ENCODE assay signal across 8 cellular contexts in the genomic region with DNA sequence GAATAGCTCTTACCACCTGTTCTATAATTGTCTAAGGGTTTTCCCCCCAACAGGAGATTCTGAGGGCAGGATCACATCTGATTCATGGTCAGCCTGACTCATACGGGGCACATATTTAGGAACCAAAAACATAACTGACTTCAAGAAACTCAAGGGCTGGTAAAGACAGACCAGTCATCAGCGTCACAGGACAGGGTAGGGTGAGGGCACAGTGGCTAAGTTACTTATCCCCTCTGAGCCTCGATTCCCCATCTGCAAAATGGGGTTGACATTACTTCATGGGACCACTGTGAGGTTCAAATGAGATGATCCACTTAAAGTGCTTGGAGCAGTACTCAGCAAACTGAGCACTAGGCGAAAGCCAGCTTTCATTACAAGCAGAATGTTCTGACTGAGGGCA. TPM values are rescaled to one million over a fixed set of nuclear protein-coding genes. Genes with fewer than 3 reads are reported as not detected.
A peak's percentile ranks its signal among the peaks of the same experiment; 100 is the strongest.
DNase-seq lines count a peak whose midpoint lies in the region; ATAC-seq, FAIRE-seq and TF ChIP-seq lines count a peak whose summit lies in the region.
"Had no signal": no experiment of that assay in that cellular context is flagged by ENCODE, and none has a peak within 500 bp of the region (broad histone marks: within the 10 kb centered on the region; RNA-seq: fewer than 3 reads in every experiment).

No MANE protein-coding gene starts in this region.

- H3K4me3 ChIP-seq in esophagus squamous epithelium (peak overlapping the region; percentile 75 to 99 (median 85)), pancreas (peak overlapping the region; percentile 80 to 95 (median 88))

- no peak for FAIRE-seq in pancreas (lab: Jason Lieb, UNC)
- FAIRE-seq: islet of Langerhans had no signal

- ATAC-seq in GM18909 (IDR thresholded peaks at IDR 0.05; ENCODE audit: poor library complexity, unreplicated experiment) = peak; percentile 34
- peak; percentile 31 for ATAC-seq in HG03571 (IDR thresholded peaks at IDR 0.05; ENCODE audit: unreplicated experiment)
- peak in 3 of 4 donors; percentile 2 to 8 (median 3) for ATAC-seq in pancreas
- ATAC-seq in GM21576 (IDR thresholded peaks at IDR 0.05; ENCODE audit: unreplicated experiment) = no peak

- H3K4me1 ChIP-seq in esophagus squamous epithelium = peaks cover 15 to 36% (median 19%) of the 10 kb centered on the region in 3 donors
- peaks cover 5 to 18% (median 7%) of the 10 kb centered on the region in 3 donors for H3K4me1 ChIP-seq in pancreas

- peak; percentile 10 to 24 (median 20) for DNase-seq in activated CD8-positive, alpha-beta memory T cell treated with anti-CD3 and anti-CD28 coated beads for 48 hours (ENCODE audit: low read depth in 2 of 3, low spot score in 2 of 3)
- DNase-seq in esophagus squamous epithelium (lab: John Stamatoyannopoulos, UW) (no peak), pancreas (no peak)
- no peak for DNase-seq in effector CD8-positive, alpha-beta T cell (lab: John Stamatoyannopoulos, UW)

- H3K9me3 ChIP-seq in esophagus squamous epithelium (no peaks in the 10 kb centered on the region), pancreas (no peaks in the 10 kb centered on the region)

- 11 to 14% methylated on average over 4 of the region's 4 CpGs for WGBS in esophagus squamous epithelium, 2 donors
- 9 to 10% methylated on average over 4 of the region's 4 CpGs for WGBS in pancreas, 2 donors

- intact Hi-C loops in esophagus squamous epithelium (cut with DNase I) = no loop called here
- intact Hi-C loops in pancreas (cut with DNase I) = no loop called here

- H3K36me3 ChIP-seq in esophagus squamous epithelium (peaks cover 0 to 32% (median 9%) of the 10 kb centered on the region in 3 donors), pancreas (peaks cover 0 to 15% (median 9%) of the 10 kb centered on the region in 3 donors)

- TF ChIP-seq CTCF in esophagus squamous epithelium (IDR thresholded peaks at IDR 0.05) = no peak
- no peak for TF ChIP-seq CTCF in pancreas (IDR thresholded peaks at IDR 0.05)

- no peaks in the 10 kb centered on the region for H3K27me3 ChIP-seq in esophagus squamous epithelium
- H3K27me3 ChIP-seq in pancreas = no peaks in the 10 kb centered on the region

- no peak for TF ChIP-seq POLR2A in esophagus squamous epithelium (IDR thresholded peaks at IDR 0.05)

- H3K27ac ChIP-seq in esophagus squamous epithelium (peak overlapping the region; percentile 90 to 96 (median 93)), pancreas (peak overlapping the region in 3 of 4 donors; percentile 46 to 80 (median 79))

RNA-seq across cellular contexts. Expression of gene CINP, which starts 0.6 kb away (rescaled TPM):
- total RNA-seq in esophagus squamous epithelium (10 to 100 TPM; 23.2 to 42.4 (median 38.0) TPM), pancreas (10 to 100 TPM; 19.5 to 26.3 (median 23.8) TPM)
- polyA plus RNA-seq in pancreas = 10 to 100 TPM; 25.8 to 26.4 TPM

RNA-seq across cellular contexts. Expression of gene TECPR2, which starts 0.7 kb away (rescaled TPM):
- total RNA-seq in esophagus squamous epithelium = 10 to 100 TPM in 3 of 4 donors, 1 to 10 TPM in 1; 5.4 to 18.1 (median 12.9) TPM
- total RNA-seq in pancreas = 10 to 100 TPM in 4 of 6 donors, 1 to 10 TPM in 2; 7.9 to 18.2 (median 11.0) TPM
- 10 to 100 TPM in 1 of 2 donors, 1 to 10 TPM in 1; 3.3 to 10.2 TPM for polyA plus RNA-seq in pancreas

RNA-seq across cellular contexts. Expression of gene ZNF839, which starts 42.5 kb away (rescaled TPM):
- 1 to 10 TPM; 4.7 to 7.2 (median 6.1) TPM for total RNA-seq in esophagus squamous epithelium
- 1 to 10 TPM; 5.9 to 8.3 (median 6.8) TPM for total RNA-seq in pancreas
- 10 to 100 TPM; 16.3 to 24.9 TPM for polyA plus RNA-seq in pancreas

RNA-seq across cellular contexts. Expression of gene MOK, which starts 57.1 kb away (rescaled TPM):
- total RNA-seq in esophagus squamous epithelium (1 to 10 TPM; 6.2 to 8.3 (median 6.4) TPM), pancreas (10 to 100 TPM in 2 of 6 donors, 1 to 10 TPM in 4; 7.7 to 10.7 (median 8.6) TPM)
- polyA plus RNA-seq in pancreas = 10 to 100 TPM; 24.9 to 35.9 TPM

Comparison
In these comparisons a context has a peak if more than half of its experiments do, and no peak if none do; other contexts are left out.
1. DNase-seq: peak in activated CD8-positive, alpha-beta memory T cell treated with anti-CD3 and anti-CD28 coated beads for 48 hours (3 of 3); none in esophagus squamous epithelium (single experiment), pancreas (0 of 6) and effector CD8-positive, alpha-beta T cell (single experiment).